In the genomic region with DNA sequence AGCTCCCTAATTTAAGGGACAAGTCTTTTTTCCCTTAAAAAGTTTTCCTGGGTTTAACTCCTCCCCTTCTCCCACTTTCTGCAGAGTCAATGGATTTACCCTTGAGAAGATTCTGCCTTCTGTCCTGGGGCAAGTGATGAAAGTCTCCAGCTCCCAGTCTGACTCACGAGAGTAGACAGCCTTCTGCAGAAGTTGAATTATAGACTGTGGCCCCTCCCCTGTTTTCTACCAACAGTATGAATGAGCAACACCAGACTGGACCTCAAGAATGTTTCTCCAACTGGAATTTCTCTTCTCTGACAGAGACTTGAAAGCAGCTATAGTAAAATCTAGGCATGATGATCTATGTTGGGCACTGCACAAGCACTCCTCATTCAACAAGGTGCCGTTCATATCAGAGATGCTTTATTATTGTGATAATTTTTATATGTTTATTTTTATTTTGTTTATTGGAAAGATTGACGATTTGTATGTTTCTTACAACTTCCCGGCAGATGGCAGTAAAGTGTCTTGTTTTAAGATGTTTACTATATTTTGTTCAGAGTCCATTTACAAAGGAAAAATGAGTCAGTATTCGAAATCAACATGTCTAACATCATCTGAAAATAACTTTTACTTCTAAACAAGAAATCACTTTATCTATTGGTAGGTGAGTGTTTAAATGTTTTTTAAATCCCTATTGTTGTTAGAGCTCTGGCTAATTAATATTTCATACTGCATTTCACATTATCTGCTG, we compare ENCODE assay signal across 8 cellular contexts. TPM values are rescaled to one million over a fixed set of nuclear protein-coding genes. Genes with fewer than 3 reads are reported as not detected.
DNase-seq lines count a peak whose midpoint lies in the region; ATAC-seq and TF ChIP-seq lines count a peak whose summit lies in the region.

No MANE protein-coding gene starts in this region.

- no peaks in the 10 kb centered on the region for H3K27me3 ChIP-seq in A673 (replicated peaks; ENCODE audit: insufficient read depth, low read depth, low read length, poor library complexity)
- peaks cover 17% of the 10 kb centered on the region; the same call in 1 of the 2 replicates for H3K27me3 ChIP-seq in GM23248 (replicated peaks; ENCODE audit: insufficient read depth)
- no peaks in the 10 kb centered on the region for H3K27me3 ChIP-seq in PC-9 (ENCODE audit: insufficient read depth, low read depth)
- no peaks in the 10 kb centered on the region for H3K27me3 ChIP-seq in H7 (ENCODE audit: control insufficient read depth, insufficient read depth, low read length)
- H3K27me3 ChIP-seq in sigmoid colon = peaks cover 0 to 8% (median 0%) of the 10 kb centered on the region in 3 donors
- H3K27me3 ChIP-seq in right atrium auricular region = no peaks in the 10 kb centered on the region

- BruUV-seq in A673 (replicated peaks; lab: Mats Ljungman, UMichigan) (no TSS peak), PC-9 (replicated peaks; lab: Mats Ljungman, UMichigan) (no TSS peak)

- H3F3A ChIP-seq in GM23248 (ENCODE audit: insufficient read depth) (peaks cover 15% of the 10 kb centered on the region; the same call in 1 of the 2 replicates), PC-9 (ENCODE audit: insufficient read depth, low read depth) (peaks cover 22% of the 10 kb centered on the region)

- no peaks in the 10 kb centered on the region for H3K79me2 ChIP-seq in GM23248 (ENCODE audit: insufficient read depth)
- H3K79me2 ChIP-seq in PC-9 (ENCODE audit: low read depth) = no peaks in the 10 kb centered on the region

- H2AFZ ChIP-seq in GM23248 = peak overlapping the region; percentile 65
- H2AFZ ChIP-seq in PC-9 = no peak overlapping the region

- peaks cover 39% of the 10 kb centered on the region for H3K4me1 ChIP-seq in A673 (ENCODE audit: insufficient read depth, low read length, poor library complexity, severe bottlenecking)
- peaks cover 6% of the 10 kb centered on the region for H3K4me1 ChIP-seq in GM23248 (ENCODE audit: insufficient read depth)
- H3K4me1 ChIP-seq in PC-9 (replicated peaks; ENCODE audit: insufficient read depth) = peaks cover 32% of the 10 kb centered on the region
- peaks cover 0 to 6% (median 0%) of the 10 kb centered on the region in 4 donors for H3K4me1 ChIP-seq in sigmoid colon
- no peaks in the 10 kb centered on the region for H3K4me1 ChIP-seq in right atrium auricular region

- ATAC-seq in HG03175 (IDR thresholded peaks at IDR 0.05; ENCODE audit: unreplicated experiment) = no peak

- no peak for TF ChIP-seq POLR2A in sigmoid colon (IDR thresholded peaks at IDR 0.05)

- H3K27ac ChIP-seq in A673 (ENCODE audit: low read depth, low read length, poor library complexity, severe bottlenecking) = peak overlapping the region; percentile 57
- no peak overlapping the region for H3K27ac ChIP-seq in GM23248
- H3K27ac ChIP-seq in PC-9 = no peak overlapping the region
- H3K27ac ChIP-seq in sigmoid colon = no peak overlapping the region
- H3K27ac ChIP-seq in right atrium auricular region = no peak overlapping the region

- H3K9me3 ChIP-seq in A673 (ENCODE audit: low read depth, low read length, poor library complexity, severe bottlenecking) (no peaks in the 10 kb centered on the region), GM23248 (ENCODE audit: low read depth) (no peaks in the 10 kb centered on the region), PC-9 (ENCODE audit: insufficient read depth, low read depth) (no peaks in the 10 kb centered on the region), sigmoid colon (no peaks in the 10 kb centered on the region), right atrium auricular region (no peaks in the 10 kb centered on the region)

- CTCF ChIA-PET in A673 (lab: Charles Lee) (interaction anchor here (0.5 to 3.1 kb wide), 14 partner anchors 11 to 633 kb away, joined by 3 to 27 read pairs (median 4); no protein-coding TSS in a partner anchor), PC-9 (lab: Charles Lee) (interaction anchor here (0.6 to 1.6 kb wide), 6 partner anchors 136 to 1310 kb away, joined by 3 to 18 read pairs (median 6); no protein-coding TSS in a partner anchor)

- H4K20me1 ChIP-seq in GM23248 (ENCODE audit: insufficient read depth) (no peaks in the 10 kb centered on the region), PC-9 (ENCODE audit: insufficient read depth) (no peaks in the 10 kb centered on the region)

- H3K9me2 ChIP-seq in GM23248 (ENCODE audit: insufficient read depth) (no peaks in the 10 kb centered on the region), PC-9 (ENCODE audit: insufficient read depth) (no peaks in the 10 kb centered on the region)

- in situ Hi-C loops in GM23248 (cut with MboI) = no loop called here

- 0 to 1% methylated on average over 5 of the region's 5 CpGs for WGBS in GM23248 (ENCODE audit: low coverage in 1 of 2, low lambda C conversion rate in 2 of 2, missing lambda C conversion rate in 2 of 2), 2 experiments
- WGBS in sigmoid colon, 2 donors = 8 to 27% methylated on average over 5 of the region's 5 CpGs

- H3K36me3 ChIP-seq in A673 (ENCODE audit: insufficient read depth, low read length, poor library complexity, severe bottlenecking) (no peaks in the 10 kb centered on the region), GM23248 (ENCODE audit: low read depth) (no peaks in the 10 kb centered on the region), PC-9 (ENCODE audit: low read depth) (no peaks in the 10 kb centered on the region), H7 (replicated peaks; ENCODE audit: control insufficient read depth, insufficient read depth, low read length) (no peaks in the 10 kb centered on the region), sigmoid colon (no peaks in the 10 kb centered on the region), right atrium auricular region (no peaks in the 10 kb centered on the region)

- no peak for TF ChIP-seq EP300 in sigmoid colon (IDR thresholded peaks at IDR 0.05)

- TF ChIP-seq CTCF in A673 (conservative IDR thresholded peaks at IDR 0.05; ENCODE audit: low read depth, low read length) (peak; percentile 86), PC-9 (conservative IDR thresholded peaks at IDR 0.05) (peak; percentile 79), foreskin fibroblast (IDR thresholded peaks at IDR 0.05; ENCODE audit: low read depth, low read length) (peak; percentile 27), sigmoid colon (IDR thresholded peaks at IDR 0.05) (peak in 1 of 4 experiments; percentile 17), right atrium auricular region (IDR thresholded peaks at IDR 0.05) (peak in 1 of 2 donors; percentile 34)

- H3K4me2 ChIP-seq in GM23248 (ENCODE audit: unreplicated experiment) = peak overlapping the region; percentile 73
- H3K4me2 ChIP-seq in PC-9 = peak overlapping the region; percentile 26; the same call in 1 of the 2 replicates

- DNase-seq in A673 (ENCODE audit: low spot score) (peak; percentile 89), GM23248 (peak; percentile 91), PC-9 (peak; percentile 18 to 69), foreskin fibroblast (peak; percentile 62 to 81), H7 (no peak), sigmoid colon (no peak), right atrium auricular region (ENCODE audit: low spot score) (no peak)

- H3K9ac ChIP-seq in GM23248 = no peak overlapping the region

- peak overlapping the region; percentile 24 for H3K4me3 ChIP-seq in A673 (ENCODE audit: low read depth, low read length, poor library complexity, severe bottlenecking)
- peak overlapping the region; percentile 52 for H3K4me3 ChIP-seq in GM23248
- no peak overlapping the region for H3K4me3 ChIP-seq in PC-9
- H3K4me3 ChIP-seq in foreskin fibroblast (ENCODE audit: low read depth in 1 of 2, low read length in 2 of 2) = no peak overlapping the region
- H3K4me3 ChIP-seq in H7 (ENCODE audit: insufficient read depth, low read depth, low read length) = no peak overlapping the region
- no peak overlapping the region for H3K4me3 ChIP-seq in sigmoid colon
- H3K4me3 ChIP-seq in right atrium auricular region = no peak overlapping the region

- POLR2A ChIA-PET in A673 (lab: Charles Lee; ENCODE audit: low non-redundant PET) = interaction anchor here (0.6 kb wide), 1 partner anchor 16 kb away, joined by 3 read pairs; no protein-coding TSS in a partner anchor
- POLR2A ChIA-PET in PC-9 (lab: Charles Lee; ENCODE audit: unreplicated experiment) = interaction anchor here (0.6 kb wide), 1 partner anchor 735 kb away, joined by 13 read pairs; no protein-coding TSS in a partner anchor

- intact Hi-C loops in A673 (cut with micrococcal nuclease; ENCODE audit: unreplicated experiment) (loop anchor here (1.0 to 10.0 kb wide), 6 partner anchors 136 to 657 kb away; no protein-coding TSS in a partner anchor), PC-9 (cut with micrococcal nuclease; ENCODE audit: unreplicated experiment) (loop anchor here (1.0 to 10.0 kb wide), 4 partner anchors 136 to 659 kb away; no protein-coding TSS in a partner anchor), sigmoid colon (cut with DNase I) (no loop called here)

RNA-seq across cellular contexts. Expression of gene LMO2, which starts 56.6 kb away (rescaled TPM):
- 39.0 and 46.7 TPM in 2 replicates for total RNA-seq in A673 (2021)
- total RNA-seq in GM23248 (2014; rRNA removed; shearing (Covaris generic)) = 0.25 TPM in 1 of 2 replicates, not detected in the other
- polyA plus RNA-seq in GM23248 (2016; fragmentation: Nextera tagmentation; extraction: Ambion mirVana) = not detected in 2 replicates
- total RNA-seq in PC-9 (2021) = 0.28 and 0.45 TPM in 2 replicates
- total RNA-seq in H7 (2014; rRNA removed; shearing (Covaris generic)) = 0.87 and 0.92 TPM in 2 replicates
- total RNA-seq in sigmoid colon = 10 to 100 TPM in 3 of 4 donors, 1 to 10 TPM in 1; 8.6 to 13.6 (median 12.0) TPM
- polyA plus RNA-seq in sigmoid colon = 10 to 100 TPM in 2 of 3 donors, 1 to 10 TPM in 1; 4.9 to 19.8 (median 12.3) TPM
- 10 to 100 TPM in 1 of 2 donors, 1 to 10 TPM in 1; 4.6 to 13.1 TPM for total RNA-seq in right atrium auricular region

Comparison
In these comparisons a context has a peak if more than half of its experiments do, and no peak if none do; other contexts are left out.
1. DNase-seq: peak in A673 (single experiment), GM23248 (single experiment), PC-9 (2 of 2) and foreskin fibroblast (2 of 2); none in H7 (single experiment), sigmoid colon (single experiment) and right atrium auricular region (single experiment).
2. H3K4me3 ChIP-seq: peak in A673 (single experiment) and GM23248 (single experiment); none in PC-9 (single experiment), foreskin fibroblast (0 of 2), H7 (single experiment), sigmoid colon (0 of 4) and right atrium auricular region (0 of 2).